In genomic region chr11:72962084-72962483, GRCh38 we compare ENCODE assay signal across 1 cellular context.
TF ChIP-seq lines count a peak whose summit lies in the region.

No MANE protein-coding gene starts in this region.

TF ChIP-seq in K562, 482 proteins besides CTCF, POLR2A, EP300 and RAD21 (continued from another document):
- TF ChIP-seq RERE (CRISPR knock-in tag; IDR thresholded peaks at IDR 0.05; ENCODE audit: borderline replicate concordance) (no peak), SFPQ (IDR thresholded peaks at IDR 0.05; ENCODE audit: low read depth, low read length) (no peak), SREBF1 (IDR thresholded peaks at IDR 0.05; ENCODE audit: borderline replicate concordance, low read depth, low read length) (no peak), POLR2H (tag; IDR thresholded peaks at IDR 0.05; ENCODE audit: low read depth) (peak; percentile 28; the same call in 1 of the 2 replicates), ZNF695 (CRISPR knock-in tag; IDR thresholded peaks at IDR 0.05) (no peak), ZKSCAN3 (CRISPR knock-in tag; IDR thresholded peaks at IDR 0.05) (no peak), JUND (IDR thresholded peaks at IDR 0.05; ENCODE audit: borderline replicate concordance, low read depth, low read length) (peak; percentile 78), JUND (tag; IDR thresholded peaks at IDR 0.05; ENCODE audit: borderline replicate concordance, low read depth, low read length) (no peak; the same call in 2 of the 3 replicates), ZNF165 (CRISPR knock-in tag; IDR thresholded peaks at IDR 0.05; ENCODE audit: borderline replicate concordance) (no peak), ATF7 (IDR thresholded peaks at IDR 0.05) (peak; percentile 67; the same call in 1 of the 2 replicates), MGA (IDR thresholded peaks at IDR 0.05) (no peak), KAT2B (IDR thresholded peaks at IDR 0.05; ENCODE audit: low read depth, low read length) (no peak), PYGO2 (tag; IDR thresholded peaks at IDR 0.05) (no peak), SNRNP70 (optimal IDR thresholded peaks at IDR 0.05; ENCODE audit: low read depth, low read length) (no peak), ARID4B (CRISPR knock-in tag; IDR thresholded peaks at IDR 0.05) (no peak), PATZ1 (CRISPR knock-in tag; IDR thresholded peaks at IDR 0.05; ENCODE audit: borderline replicate concordance) (no peak), SMAD4 (CRISPR knock-in tag; conservative IDR thresholded peaks at IDR 0.05) (peak; percentile 22; the same call in 1 of the 2 replicates), HMGXB4 (CRISPR knock-in tag; IDR thresholded peaks at IDR 0.05) (no peak), CEBPB (tag; IDR thresholded peaks at IDR 0.05) (peak; percentile 93)
